In genomic region chr22:27317156-27317555, GRCh38 we compare ENCODE assay signal across 10 cellular contexts.
DNase-seq lines count a peak whose midpoint lies in the region; ATAC-seq and TF ChIP-seq lines count a peak whose summit lies in the region.
"Had no signal": no experiment of that assay in that cellular context is flagged by ENCODE, and none has a peak within 500 bp of the region (broad histone marks: within the 10 kb centered on the region; RNA-seq: fewer than 3 reads in every experiment).

No MANE protein-coding gene starts in this region.

- H3K4me3 Mint-ChIP-seq in chondrocyte (ENCODE audit: unreplicated experiment) (no peak overlapping the region), T-helper 17 cell (no peak overlapping the region)
- H3K4me3 Mint-ChIP-seq: dendritic cell treated with granulocyte-macrophage colony-stimulating factor and Interleukin-4, amounts not matched to agents 40 ng/mL and 50 ng/mL, for 4 days had no signal

- H3K4me3 ChIP-seq in NB4 (ENCODE audit: low read depth, low read length) (no peak overlapping the region), neural cell (ENCODE audit: low read length) (no peak overlapping the region)
- H3K4me3 ChIP-seq: SJSA1 had no signal

- peaks cover 30% of the 10 kb centered on the region for H3K4me1 Mint-ChIP-seq in chondrocyte (ENCODE audit: low read depth)
- no peaks in the 10 kb centered on the region for H3K4me1 Mint-ChIP-seq in T-helper 17 cell

- H2AFZ ChIP-seq in neural cell (ENCODE audit: low read depth, low read length) = no peak overlapping the region

- in situ Hi-C loops in Caki2 (cut with HindIII; ENCODE audit: low pct_unique_long_range_greater_than_20kb, low sequenced_read_pairs) = no loop called here

- no peak overlapping the region for H3K27ac Mint-ChIP-seq in chondrocyte (ENCODE audit: unreplicated experiment)
- no peak overlapping the region for H3K27ac Mint-ChIP-seq in T-helper 17 cell
- H3K27ac Mint-ChIP-seq: dendritic cell treated with granulocyte-macrophage colony-stimulating factor and Interleukin-4, amounts not matched to agents 40 ng/mL and 50 ng/mL, for 4 days had no signal

- H3K27ac ChIP-seq in neural cell (ENCODE audit: low read length) = peak overlapping the region; percentile 96
- H3K27ac ChIP-seq: SJSA1 had no signal

- peak; percentile 13 for DNase-seq in Caki2 (ENCODE audit: low read depth)
- peak; percentile 12 for DNase-seq in NB4 (ENCODE audit: low read depth)
- no peak for DNase-seq in chondrocyte (ENCODE audit: low spot score)
- DNase-seq in T-helper 17 cell = no peak
- DNase-seq: activated CD4-positive, CD25-positive, alpha-beta regulatory T cell treated with anti-CD3 and anti-CD28 coated beads, Interleukin-2, amount 50 U/mL, for 72 hours had no signal

- TF ChIP-seq EP300 in neural cell (conservative IDR thresholded peaks at IDR 0.05; ENCODE audit: poor library complexity, severe bottlenecking) = no peak

- H3K27me3 ChIP-seq in neural cell (ENCODE audit: insufficient read depth, low read depth, low read length) = no peaks in the 10 kb centered on the region

- H3K9me3 ChIP-seq in neural cell (ENCODE audit: low read length) (no peaks in the 10 kb centered on the region), T-helper 17 cell (ENCODE audit: control insufficient read depth, low read length, poor library complexity, severe bottlenecking) (no peaks in the 10 kb centered on the region)
- H3K9me3 ChIP-seq: SJSA1 had no signal

- no peak overlapping the region for H3K4me2 ChIP-seq in neural cell (ENCODE audit: low read length)

- no peaks in the 10 kb centered on the region for H3K36me3 ChIP-seq in neural cell (ENCODE audit: insufficient read depth, low read length)
- H3K36me3 ChIP-seq: SJSA1 had no signal

- no peaks in the 10 kb centered on the region for H3K27me3 Mint-ChIP-seq in chondrocyte (ENCODE audit: low read depth)
- H3K27me3 Mint-ChIP-seq in T-helper 17 cell = peaks cover 13% of the 10 kb centered on the region

- H3K9me2 ChIP-seq in neural cell (ENCODE audit: insufficient read depth, low read length) = no peaks in the 10 kb centered on the region

- no peaks in the 10 kb centered on the region for H4K20me1 ChIP-seq in neural cell (ENCODE audit: insufficient read depth)

- no peak for TF ChIP-seq RAD21 in neural cell (conservative IDR thresholded peaks at IDR 0.05)

- no peak for TF ChIP-seq POLR2A in NB4 (IDR thresholded peaks at IDR 0.05; ENCODE audit: extremely low read depth, insufficient read length)

- H3K36me3 Mint-ChIP-seq in chondrocyte (ENCODE audit: low read depth) (peaks cover 2% of the 10 kb centered on the region), T-helper 17 cell (ENCODE audit: low read depth) (no peaks in the 10 kb centered on the region)

- H3K9ac ChIP-seq in neural cell (ENCODE audit: low read length) = peak overlapping the region; percentile 61

- H3K79me2 ChIP-seq in neural cell (replicated peaks; ENCODE audit: insufficient read depth, low read length) = no peaks in the 10 kb centered on the region

- ATAC-seq in GM21360 (IDR thresholded peaks at IDR 0.05; ENCODE audit: unreplicated experiment) (no peak), T-helper 17 cell (no peak), GM21576 (IDR thresholded peaks at IDR 0.05; ENCODE audit: unreplicated experiment) (no peak)

- TF ChIP-seq CTCF in NB4 (IDR thresholded peaks at IDR 0.05; ENCODE audit: low read depth, low read length) = no peak
- TF ChIP-seq CTCF in chondrocyte (IDR thresholded peaks at IDR 0.05) = peak; percentile 51
- TF ChIP-seq CTCF in neural cell (IDR thresholded peaks at IDR 0.05; ENCODE audit: poor library complexity, severe bottlenecking) = peak; percentile 10

- peaks cover 4% of the 10 kb centered on the region for H3K9me3 Mint-ChIP-seq in chondrocyte (ENCODE audit: low read depth)
- H3K9me3 Mint-ChIP-seq: dendritic cell treated with granulocyte-macrophage colony-stimulating factor and Interleukin-4, amounts not matched to agents 40 ng/mL and 50 ng/mL, for 4 days had no signal

- H3F3A ChIP-seq in neural cell (ENCODE audit: insufficient read depth, low read length, poor library complexity, severe bottlenecking) = no peaks in the 10 kb centered on the region

TF ChIP-seq in neural cell, 6 proteins besides CTCF, POLR2A, EP300 and RAD21:
- TF ChIP-seq, protein P1, sequence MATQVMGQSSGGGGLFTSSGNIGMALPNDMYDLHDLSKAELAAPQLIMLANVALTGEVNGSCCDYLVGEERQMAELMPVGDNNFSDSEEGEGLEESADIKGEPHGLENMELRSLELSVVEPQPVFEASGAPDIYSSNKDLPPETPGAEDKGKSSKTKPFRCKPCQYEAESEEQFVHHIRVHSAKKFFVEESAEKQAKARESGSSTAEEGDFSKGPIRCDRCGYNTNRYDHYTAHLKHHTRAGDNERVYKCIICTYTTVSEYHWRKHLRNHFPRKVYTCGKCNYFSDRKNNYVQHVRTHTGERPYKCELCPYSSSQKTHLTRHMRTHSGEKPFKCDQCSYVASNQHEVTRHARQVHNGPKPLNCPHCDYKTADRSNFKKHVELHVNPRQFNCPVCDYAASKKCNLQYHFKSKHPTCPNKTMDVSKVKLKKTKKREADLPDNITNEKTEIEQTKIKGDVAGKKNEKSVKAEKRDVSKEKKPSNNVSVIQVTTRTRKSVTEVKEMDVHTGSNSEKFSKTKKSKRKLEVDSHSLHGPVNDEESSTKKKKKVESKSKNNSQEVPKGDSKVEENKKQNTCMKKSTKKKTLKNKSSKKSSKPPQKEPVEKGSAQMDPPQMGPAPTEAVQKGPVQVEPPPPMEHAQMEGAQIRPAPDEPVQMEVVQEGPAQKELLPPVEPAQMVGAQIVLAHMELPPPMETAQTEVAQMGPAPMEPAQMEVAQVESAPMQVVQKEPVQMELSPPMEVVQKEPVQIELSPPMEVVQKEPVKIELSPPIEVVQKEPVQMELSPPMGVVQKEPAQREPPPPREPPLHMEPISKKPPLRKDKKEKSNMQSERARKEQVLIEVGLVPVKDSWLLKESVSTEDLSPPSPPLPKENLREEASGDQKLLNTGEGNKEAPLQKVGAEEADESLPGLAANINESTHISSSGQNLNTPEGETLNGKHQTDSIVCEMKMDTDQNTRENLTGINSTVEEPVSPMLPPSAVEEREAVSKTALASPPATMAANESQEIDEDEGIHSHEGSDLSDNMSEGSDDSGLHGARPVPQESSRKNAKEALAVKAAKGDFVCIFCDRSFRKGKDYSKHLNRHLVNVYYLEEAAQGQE (IDR thresholded peaks at IDR 0.05; ENCODE audit: borderline replicate concordance) = no peak
- TF ChIP-seq EZH2 (IDR thresholded peaks at IDR 0.05; ENCODE audit: borderline replicate concordance, insufficient read depth, low read length, poor library complexity, severe bottlenecking) (no peak), SMC3 (conservative IDR thresholded peaks at IDR 0.05; ENCODE audit: poor library complexity) (no peak), TAF1 (IDR thresholded peaks at IDR 0.05; ENCODE audit: low read depth) (no peak), POLR2AphosphoS5 (IDR thresholded peaks at IDR 0.05) (no peak), MXI1 (conservative IDR thresholded peaks at IDR 0.05; ENCODE audit: poor library complexity, severe bottlenecking) (no peak)

Comparison
In these comparisons a context has a peak if more than half of its experiments do, and no peak if none do; other contexts are left out.
1. DNase-seq: peak in Caki2 (single experiment) and NB4 (single experiment); none in chondrocyte (single experiment) and T-helper 17 cell (0 of 3).